Comparison of ENCODE assay signal across 29 cellular contexts in the genomic region with DNA sequence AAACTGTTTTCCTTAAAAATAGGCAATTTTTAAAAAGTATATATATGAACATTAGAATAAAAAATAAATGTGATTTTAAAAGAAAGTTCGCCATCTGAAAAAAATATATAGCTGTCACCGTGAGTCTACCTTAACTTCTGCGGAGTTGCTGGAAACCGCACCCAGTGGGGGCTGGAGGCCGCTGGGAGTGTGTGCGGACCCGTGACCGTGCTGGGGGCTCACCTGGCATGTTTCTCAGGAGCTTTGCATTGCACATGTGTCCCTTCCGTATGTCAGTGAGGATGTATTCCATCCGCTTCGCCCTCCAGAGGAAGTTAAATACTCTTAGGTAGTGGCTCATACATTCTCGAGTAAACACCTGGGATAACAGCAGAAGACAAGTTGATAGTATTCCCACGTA.
"Had no signal": no experiment of that assay in that cellular context is flagged by ENCODE, and none has a peak within 500 bp of the region (broad histone marks: within the 10 kb centered on the region; RNA-seq: fewer than 3 reads in every experiment).

No MANE protein-coding gene starts in this region.

- H3K27ac Mint-ChIP-seq: stimulated activated memory B cell treated with anti-CD40 and anti-IgM and Interleukin-4, amounts not matched to agents 10 μg/mL and 1 μg/mL and 100 μg/mL, for 72 hours; stimulated activated naive B cell treated with anti-CD40 and anti-IgM and Interleukin-4, amounts not matched to agents 10 μg/mL and 1 μg/mL and 100 μg/mL, for 72 hours; stimulated activated naive CD8-positive, alpha-beta T cell treated with anti-CD3 and anti-CD28 coated beads, Interleukin-15, amount 100 ng/mL, for 72 hours; stimulated activated naive CD8-positive, alpha-beta T cell treated with anti-CD3 and anti-CD28 coated beads, Interleukin-15, Interleukin-2, amounts not matched to agents 100 ng/mL and 50 ng/mL, for 24 hours; type B pancreatic cell had no signal

- H3K9me3 ChIP-seq: stomach, suprapubic skin, testis, thoracic aorta, thyroid gland, tibial artery, tibial nerve, transverse colon, upper lobe of left lung, upper lobe of right lung, uterus, vagina had no signal

- H3K9me3 Mint-ChIP-seq: stimulated activated effector memory CD8-positive, alpha-beta T cell treated with anti-CD3 and anti-CD28 coated beads, Interleukin-12 subunit alpha, Interleukin-12 subunit beta, amount 100 ng/mL, for 72 hours; stimulated activated memory B cell treated with anti-CD40 and anti-IgM and Interleukin-4, amounts not matched to agents 10 μg/mL and 1 μg/mL and 100 μg/mL, for 72 hours; stimulated activated naive B cell treated with anti-CD40 and anti-IgM and Interleukin-4, amounts not matched to agents 10 μg/mL and 1 μg/mL and 100 μg/mL, for 72 hours; stimulated activated naive CD8-positive, alpha-beta T cell treated with anti-CD3 and anti-CD28 coated beads, Interleukin-15, amount 100 ng/mL, for 72 hours; stimulated activated naive CD8-positive, alpha-beta T cell treated with anti-CD3 and anti-CD28 coated beads, Interleukin-15, Interleukin-2, amounts not matched to agents 100 ng/mL and 50 ng/mL, for 24 hours; type B pancreatic cell had no signal

- H3K4me1 Mint-ChIP-seq: stimulated activated memory B cell treated with anti-CD40 and anti-IgM and Interleukin-4, amounts not matched to agents 10 μg/mL and 1 μg/mL and 100 μg/mL, for 72 hours; stimulated activated naive B cell treated with anti-CD40 and anti-IgM and Interleukin-4, amounts not matched to agents 10 μg/mL and 1 μg/mL and 100 μg/mL, for 72 hours had no signal

- H3K36me3 ChIP-seq: uterus had no signal

- DNase-seq: stimulated activated CD4-positive, alpha-beta T cell treated with anti-CD3 and anti-CD28 coated beads, Interleukin-2, amount 100 ng/mL, for 48 hours; stimulated activated CD4-positive, alpha-beta T cell treated with anti-CD3 and anti-CD28 coated beads, Interleukin-4, amount 100 ng/mL, for 1 hour; stimulated activated CD4-positive, alpha-beta T cell treated with anti-CD3 and anti-CD28 coated beads, Interleukin-4, amount 100 ng/mL, for 24 hours; stimulated activated CD4-positive, alpha-beta T cell treated with anti-CD3 and anti-CD28 coated beads, Interleukin-4, amount 100 ng/mL, for 4 hours; stimulated activated CD8-positive, alpha-beta memory T cell treated with anti-CD3 and anti-CD28 coated beads, Interleukin-4, amount 100 ng/mL, for 48 hours; stimulated activated naive B cell treated with anti-CD40 and anti-IgM and Interleukin-4, amounts not matched to agents 10 μg/mL and 1 μg/mL and 100 μg/mL, for 72 hours; stimulated activated naive CD4-positive, alpha-beta T cell; stimulated activated naive CD4-positive, alpha-beta T cell treated with Interleukin-2 at 50 U/mL for 16 hours; stimulated activated naive CD8-positive, alpha-beta T cell treated with anti-CD3 and anti-CD28 coated beads, Interleukin-15, amount 100 ng/mL, for 72 hours; stimulated activated naive CD8-positive, alpha-beta T cell treated with anti-CD3 and anti-CD28 coated beads, Interleukin-15, Interleukin-2, amounts not matched to agents 100 U/mL and 50 U/mL, for 24 hours; stomach; substantia nigra; testis; thyroid gland; tibial artery; transverse colon; trophoblast cell; upper lobe of right lung; uterus had no signal

- H3K4me1 ChIP-seq: stomach, suprapubic skin, testis, tibial artery, tibial nerve, transverse colon, upper lobe of left lung, upper lobe of right lung, uterus, vagina had no signal

- H3K27me3 ChIP-seq: stomach, suprapubic skin, testis, thyroid gland, tibial artery, tibial nerve, transverse colon, upper lobe of left lung, upper lobe of right lung, uterus, vagina had no signal

- H3K4me3 Mint-ChIP-seq: stimulated activated effector memory CD8-positive, alpha-beta T cell treated with anti-CD3 and anti-CD28 coated beads, Interleukin-12 subunit alpha, Interleukin-12 subunit beta, amount 100 ng/mL, for 72 hours; stimulated activated memory B cell treated with anti-CD40 and anti-IgM and Interleukin-4, amounts not matched to agents 10 μg/mL and 1 μg/mL and 100 μg/mL, for 72 hours; stimulated activated naive B cell treated with anti-CD40 and anti-IgM and Interleukin-4, amounts not matched to agents 10 μg/mL and 1 μg/mL and 100 μg/mL, for 72 hours; stimulated activated naive CD8-positive, alpha-beta T cell treated with anti-CD3 and anti-CD28 coated beads, Interleukin-15, amount 100 ng/mL, for 72 hours; stimulated activated naive CD8-positive, alpha-beta T cell treated with anti-CD3 and anti-CD28 coated beads, Interleukin-15, Interleukin-2, amounts not matched to agents 100 ng/mL and 50 ng/mL, for 24 hours; type B pancreatic cell had no signal

- FAIRE-seq: urothelium cell line had no signal

- H3K27ac ChIP-seq: stomach, suprapubic skin, testis, thoracic aorta, thyroid gland, tibial artery, tibial nerve, transverse colon, upper lobe of left lung, upper lobe of right lung, uterus, vagina had no signal

- H3K27me3 Mint-ChIP-seq: stimulated activated memory B cell treated with anti-CD40 and anti-IgM and Interleukin-4, amounts not matched to agents 10 μg/mL and 1 μg/mL and 100 μg/mL, for 72 hours; stimulated activated naive B cell treated with anti-CD40 and anti-IgM and Interleukin-4, amounts not matched to agents 10 μg/mL and 1 μg/mL and 100 μg/mL, for 72 hours; stimulated activated naive CD8-positive, alpha-beta T cell treated with anti-CD3 and anti-CD28 coated beads, Interleukin-15, amount 100 ng/mL, for 72 hours; stimulated activated naive CD8-positive, alpha-beta T cell treated with anti-CD3 and anti-CD28 coated beads, Interleukin-15, Interleukin-2, amounts not matched to agents 100 ng/mL and 50 ng/mL, for 24 hours; type B pancreatic cell had no signal

- H3K4me3 ChIP-seq: stomach, suprapubic skin, testis, thoracic aorta, thyroid gland, tibial artery, tibial nerve, transverse colon, upper lobe of left lung, upper lobe of right lung, uterus, vagina had no signal
